13 cellular contexts compared by ENCODE assay signal in genomic region chr2:96913117-96913397, GRCh38. TPM values are rescaled to one million over a fixed set of nuclear protein-coding genes. Genes with fewer than 3 reads are reported as not detected.
DNase-seq lines count a peak whose midpoint lies in the region; ATAC-seq and TF ChIP-seq lines count a peak whose summit lies in the region.
"Had no signal": no experiment of that assay in that cellular context is flagged by ENCODE, and none has a peak within 500 bp of the region (broad histone marks: within the 10 kb centered on the region; RNA-seq: fewer than 3 reads in every experiment).

No MANE protein-coding gene starts in this region.

- H3K4me1 Mint-ChIP-seq in CD14-positive monocyte = peaks cover 16% of the 10 kb centered on the region
- H3K4me1 Mint-ChIP-seq in CD8-positive, alpha-beta T cell (ENCODE audit: low read depth) = peaks cover 71% of the 10 kb centered on the region
- peaks cover 26% of the 10 kb centered on the region for H3K4me1 Mint-ChIP-seq in activated naive CD8-positive, alpha-beta T cell treated with anti-CD3 and anti-CD28 coated beads, Interleukin-2, amount 10 ng/mL, durations not matched to agents 7 days and 5 days
- peaks cover 54 to 68% of the 10 kb centered on the region in 2 donors for H3K4me1 Mint-ChIP-seq in natural killer cell

- peak overlapping the region in 1 of 7 donors; percentile 7 for H3K27ac Mint-ChIP-seq in CD14-positive monocyte
- H3K27ac Mint-ChIP-seq in CD8-positive, alpha-beta T cell = peak overlapping the region; percentile 94
- peak overlapping the region; percentile 96 for H3K27ac Mint-ChIP-seq in activated naive CD8-positive, alpha-beta T cell treated with anti-CD3 and anti-CD28 coated beads, Interleukin-2, amount 10 ng/mL, durations not matched to agents 7 days and 5 days
- H3K27ac Mint-ChIP-seq in natural killer cell = peak overlapping the region; percentile 97 to 98

- ATAC-seq in CD8-positive, alpha-beta T cell = no peak
- ATAC-seq in activated naive CD8-positive, alpha-beta T cell treated with anti-CD3 and anti-CD28 coated beads, Interleukin-2, amount 10 ng/mL, durations not matched to agents 7 days and 5 days (ENCODE audit: low read depth) = no peak
- ATAC-seq in natural killer cell = peak in 1 of 3 donors; percentile 31
- no peak for ATAC-seq in HG02678 (IDR thresholded peaks at IDR 0.05; ENCODE audit: unreplicated experiment)

- in situ Hi-C loops in GM13977 (cut with MboI; ENCODE audit: low pct_unique_long_range_greater_than_20kb, low sequenced_read_pairs, unreplicated experiment) = no loop called here

- no peaks in the 10 kb centered on the region for H3K9me3 ChIP-seq in CD8-positive, alpha-beta T cell (ENCODE audit: low read length)
- H3K9me3 ChIP-seq in SJCRH30 (replicated peaks) = 0 out of 2 replicates have a peak, but pooled peaks cover 7% of the 10 kb centered on the region

- POLR2A ChIA-PET in CD8-positive, alpha-beta T cell (lab: Charles Lee) = interaction anchor here (0.8 to 3.6 kb wide), 5 partner anchors 9 to 55 kb away, joined by 3 to 20 read pairs (median 6); partner anchors contain the start of gene ANKRD39
- POLR2A ChIA-PET in activated naive CD8-positive, alpha-beta T cell treated with anti-CD3 and anti-CD28 coated beads, Interleukin-2, amount 10 ng/mL, durations not matched to agents 7 days and 5 days (lab: Charles Lee) = interaction anchor here (0.9 to 2.8 kb wide), 7 partner anchors 11 to 70 kb away, joined by 3 to 17 read pairs (median 6); partner anchors contain the start of gene ANKRD39

- peak overlapping the region; percentile 40 for H3K4me3 ChIP-seq in CD8-positive, alpha-beta T cell (ENCODE audit: low read depth, low read length)
- no peak overlapping the region for H3K4me3 ChIP-seq in SJCRH30

- peaks cover 26 to 45% (median 26%) of the 10 kb centered on the region in 3 donors for H3K27me3 Mint-ChIP-seq in CD14-positive monocyte (ENCODE audit: low read depth in 3 of 3)
- H3K27me3 Mint-ChIP-seq in CD8-positive, alpha-beta T cell (ENCODE audit: low read depth) = no peaks in the 10 kb centered on the region
- H3K27me3 Mint-ChIP-seq in activated naive CD8-positive, alpha-beta T cell treated with anti-CD3 and anti-CD28 coated beads, Interleukin-2, amount 10 ng/mL, durations not matched to agents 7 days and 5 days = peaks cover 4% of the 10 kb centered on the region
- H3K27me3 Mint-ChIP-seq in natural killer cell (ENCODE audit: low read depth in 2 of 2) = no peaks in the 10 kb centered on the region

- H3K27ac ChIP-seq in CD8-positive, alpha-beta T cell (ENCODE audit: low read depth, low read length) = peak overlapping the region; percentile 29
- no peak overlapping the region for H3K27ac ChIP-seq in SJCRH30
- H3K27ac ChIP-seq: KMS-11 had no signal

- no peak for DNase-seq in CD14-positive monocyte (ENCODE audit: low spot score)
- no peak for DNase-seq in CD8-positive, alpha-beta T cell
- DNase-seq in activated naive CD8-positive, alpha-beta T cell treated with anti-CD3 and anti-CD28 coated beads, Interleukin-2, amount 10 ng/mL, durations not matched to agents 7 days and 5 days = no peak
- no peak for DNase-seq in natural killer cell
- DNase-seq in GM13977 (ENCODE audit: low spot score) = no peak
- DNase-seq in SJCRH30 = no peak
- DNase-seq: glutamatergic neuron, kidney glomerular epithelial cell, NCI-H1436 treated with DMSO at 0.1 percent for 48 hours, NCI-H510A treated with DMSO at 0.1 percent for 48 hours, PC-3 had no signal

- H3K4me3 Mint-ChIP-seq in CD14-positive monocyte = peak overlapping the region; percentile 29 to 66
- H3K4me3 Mint-ChIP-seq in CD8-positive, alpha-beta T cell = peak overlapping the region; percentile 82
- H3K4me3 Mint-ChIP-seq in activated naive CD8-positive, alpha-beta T cell treated with anti-CD3 and anti-CD28 coated beads, Interleukin-2, amount 10 ng/mL, durations not matched to agents 7 days and 5 days = peak overlapping the region; percentile 84
- peak overlapping the region; percentile 95 for H3K4me3 Mint-ChIP-seq in natural killer cell

- H3K9me3 Mint-ChIP-seq in CD14-positive monocyte (peaks cover 8 to 21% (median 16%) of the 10 kb centered on the region in 7 donors), natural killer cell (peaks cover 0 to 4% of the 10 kb centered on the region in 2 donors)
- no peaks in the 10 kb centered on the region for H3K9me3 Mint-ChIP-seq in CD8-positive, alpha-beta T cell
- H3K9me3 Mint-ChIP-seq in activated naive CD8-positive, alpha-beta T cell treated with anti-CD3 and anti-CD28 coated beads, Interleukin-2, amount 10 ng/mL, durations not matched to agents 7 days and 5 days = peaks cover 12% of the 10 kb centered on the region

- CTCF ChIA-PET in CD8-positive, alpha-beta T cell (lab: Charles Lee) = interaction anchor here (0.9 to 1.6 kb wide), 3 partner anchors 13 to 55 kb away, joined by 3 to 11 read pairs (median 4); partner anchors contain the start of gene ANKRD39

- intact Hi-C loops in CD14-positive monocyte (cut with micrococcal nuclease) (no loop called here), natural killer cell (cut with micrococcal nuclease) (loop anchor here (5.0 kb wide), 1 partner anchor 36 kb away; no protein-coding TSS in a partner anchor)
- intact Hi-C loops in CD8-positive, alpha-beta T cell (cut with DNase I, micrococcal nuclease) = loop anchor here (1.0 to 2.0 kb wide), 2 partner anchors 11 to 42 kb away; partner anchors contain the start of gene SEMA4C (in 2 of the 2)

- H3K36me3 Mint-ChIP-seq in CD14-positive monocyte (no peaks in the 10 kb centered on the region), natural killer cell (no peaks in the 10 kb centered on the region)
- peaks cover 6% of the 10 kb centered on the region for H3K36me3 Mint-ChIP-seq in CD8-positive, alpha-beta T cell
- H3K36me3 Mint-ChIP-seq in activated naive CD8-positive, alpha-beta T cell treated with anti-CD3 and anti-CD28 coated beads, Interleukin-2, amount 10 ng/mL, durations not matched to agents 7 days and 5 days = peaks cover 21% of the 10 kb centered on the region

- no peak for TF ChIP-seq CTCF in CD14-positive monocyte (IDR thresholded peaks at IDR 0.05)
- TF ChIP-seq CTCF in CD8-positive, alpha-beta T cell (IDR thresholded peaks at IDR 0.05) = no peak
- TF ChIP-seq CTCF in natural killer cell (IDR thresholded peaks at IDR 0.05) = no peak
- no peak for TF ChIP-seq CTCF in GM13977 (IDR thresholded peaks at IDR 0.05; ENCODE audit: extremely low read depth, insufficient read depth, missing control alignments)

- no peaks in the 10 kb centered on the region for H3K27me3 ChIP-seq in CD8-positive, alpha-beta T cell (ENCODE audit: insufficient read depth, low read length)
- 0 out of 2 replicates have a peak, but pooled peaks cover 3% of the 10 kb centered on the region for H3K27me3 ChIP-seq in SJCRH30

- H3K4me1 ChIP-seq in CD8-positive, alpha-beta T cell (ENCODE audit: insufficient read depth, low read length) = peaks cover 53% of the 10 kb centered on the region
- no peaks in the 10 kb centered on the region; the same call in 1 of the 2 replicates for H3K4me1 ChIP-seq in SJCRH30

- H3K36me3 ChIP-seq in CD8-positive, alpha-beta T cell (ENCODE audit: insufficient read depth, low read length) = no peaks in the 10 kb centered on the region
- no peaks in the 10 kb centered on the region for H3K36me3 ChIP-seq in SJCRH30

RNA-seq across cellular contexts. Expression of gene SEMA4C, which starts 43.2 kb away (rescaled TPM):
- under 1 TPM; 0.08 to 0.21 TPM for polyA plus RNA-seq in CD14-positive monocyte
- 10 to 100 TPM; 40.0 to 45.7 TPM for total RNA-seq in CD8-positive, alpha-beta T cell
- 10 to 100 TPM; 28.8 to 30.6 TPM for total RNA-seq in activated naive CD8-positive, alpha-beta T cell treated with anti-CD3 and anti-CD28 coated beads, Interleukin-2, amount 10 ng/mL, durations not matched to agents 7 days and 5 days
- 10 to 100 TPM; 51.8 to 78.1 (median 65.8) TPM for total RNA-seq in natural killer cell
- 41.3 and 49.4 TPM in 2 replicates for total RNA-seq in SJCRH30 (2014; rRNA removed; shearing (Covaris generic))

RNA-seq across cellular contexts. Expression of gene ANKRD39, which starts 55.2 kb away (rescaled TPM):
- polyA plus RNA-seq in CD14-positive monocyte = 1 to 10 TPM; 9.0 to 9.7 TPM
- 10 to 100 TPM; 13.9 to 16.4 TPM for total RNA-seq in CD8-positive, alpha-beta T cell
- total RNA-seq in activated naive CD8-positive, alpha-beta T cell treated with anti-CD3 and anti-CD28 coated beads, Interleukin-2, amount 10 ng/mL, durations not matched to agents 7 days and 5 days = 10 to 100 TPM; 31.2 to 33.9 TPM
- 10 to 100 TPM; 15.5 to 22.3 (median 21.6) TPM for total RNA-seq in natural killer cell
- 7.7 and 7.8 TPM in 2 replicates for total RNA-seq in SJCRH30 (2014; rRNA removed; shearing (Covaris generic))

Comparison
In these comparisons a context has a peak if more than half of its experiments do, and no peak if none do; other contexts are left out.
1. intact Hi-C loops: an anchor here in CD8-positive, alpha-beta T cell (1.0 to 2.0 kb wide) and natural killer cell (5.0 kb wide); none called in CD14-positive monocyte.